23 cellular contexts compared by ENCODE assay signal in genomic region chr6:163164175-163164900, GRCh38.
"Had no signal": no experiment of that assay in that cellular context is flagged by ENCODE, and none has a peak within 500 bp of the region (broad histone marks: within the 10 kb centered on the region; RNA-seq: fewer than 3 reads in every experiment).

No MANE protein-coding gene starts in this region.

- H3K9me3 ChIP-seq: left ventricle myocardium inferior, lower lobe of right lung, psoas muscle, right lobe of liver, spleen had no signal

- FAIRE-seq: colon, keratinocyte, urothelium cell line had no signal

- ATAC-seq: foreskin keratinocyte, left cardiac atrium, psoas muscle had no signal

- DNase-seq: foreskin keratinocyte; immature natural killer cell; left cardiac atrium; left ventricle myocardium inferior; lower lobe of right lung; mesenchymal stem cell; midbrain; naive B cell; psoas muscle; retina; right lobe of liver; spleen; stimulated activated CD4-positive, alpha-beta T cell treated with anti-CD3 and anti-CD28 coated beads, Interleukin-15, amount 100 ng/mL, for 24 hours; stimulated activated CD4-positive, alpha-beta T cell treated with anti-CD3 and anti-CD28 coated beads, Interleukin-1b, Interleukin-23, amount 100 ng/mL, for 48 hours; stimulated activated CD4-positive, alpha-beta T cell treated with anti-CD3 and anti-CD28 coated beads, Interleukin-4, amount 100 ng/mL, for 24 hours had no signal

- H3K27ac Mint-ChIP-seq: dendritic cell treated with granulocyte-macrophage colony-stimulating factor and Interleukin-4, amounts not matched to agents 40 ng/mL and 50 ng/mL, for 4 days; immature natural killer cell; naive B cell; nephron; stimulated activated memory B cell treated with anti-CD40 and anti-IgM and Interleukin-4, amounts not matched to agents 10 μg/mL and 1 μg/mL and 100 μg/mL, for 72 hours; stimulated activated naive CD8-positive, alpha-beta T cell treated with anti-CD3 and anti-CD28 coated beads, Interleukin-15, Interleukin-2, amounts not matched to agents 100 ng/mL and 50 ng/mL, for 24 hours; type B pancreatic cell had no signal

- H3K4me1 ChIP-seq: foreskin keratinocyte, left ventricle myocardium inferior, lower lobe of right lung, psoas muscle, right lobe of liver, spleen had no signal

- H3K27me3 Mint-ChIP-seq: stimulated activated naive CD8-positive, alpha-beta T cell treated with anti-CD3 and anti-CD28 coated beads, Interleukin-15, Interleukin-2, amounts not matched to agents 100 ng/mL and 50 ng/mL, for 24 hours; type B pancreatic cell had no signal

- H3K36me3 ChIP-seq: left ventricle myocardium inferior, lower lobe of right lung, right lobe of liver, spleen had no signal

- H3K36me3 Mint-ChIP-seq: immature natural killer cell; naive B cell; stimulated activated memory B cell treated with anti-CD40 and anti-IgM and Interleukin-4, amounts not matched to agents 10 μg/mL and 1 μg/mL and 100 μg/mL, for 72 hours; type B pancreatic cell had no signal

- H3K9me3 Mint-ChIP-seq: dendritic cell treated with granulocyte-macrophage colony-stimulating factor and Interleukin-4, amounts not matched to agents 40 ng/mL and 50 ng/mL, for 4 days; immature natural killer cell; stimulated activated memory B cell treated with anti-CD40 and anti-IgM and Interleukin-4, amounts not matched to agents 10 μg/mL and 1 μg/mL and 100 μg/mL, for 72 hours; stimulated activated naive CD8-positive, alpha-beta T cell treated with anti-CD3 and anti-CD28 coated beads, Interleukin-15, Interleukin-2, amounts not matched to agents 100 ng/mL and 50 ng/mL, for 24 hours; type B pancreatic cell had no signal

- H3K4me1 Mint-ChIP-seq: immature natural killer cell; naive B cell; nephron; stimulated activated memory B cell treated with anti-CD40 and anti-IgM and Interleukin-4, amounts not matched to agents 10 μg/mL and 1 μg/mL and 100 μg/mL, for 72 hours had no signal

- H3K27me3 ChIP-seq: foreskin keratinocyte, right lobe of liver, spleen had no signal

- H3K27ac ChIP-seq: foreskin keratinocyte, left ventricle myocardium inferior, lower lobe of right lung, psoas muscle, right lobe of liver, spleen had no signal

- H3K4me3 ChIP-seq: left ventricle myocardium inferior, lower lobe of right lung, psoas muscle, right lobe of liver, spleen had no signal

- H3K4me3 Mint-ChIP-seq: dendritic cell treated with granulocyte-macrophage colony-stimulating factor and Interleukin-4, amounts not matched to agents 40 ng/mL and 50 ng/mL, for 4 days; immature natural killer cell; nephron; stimulated activated memory B cell treated with anti-CD40 and anti-IgM and Interleukin-4, amounts not matched to agents 10 μg/mL and 1 μg/mL and 100 μg/mL, for 72 hours; stimulated activated naive CD8-positive, alpha-beta T cell treated with anti-CD3 and anti-CD28 coated beads, Interleukin-15, Interleukin-2, amounts not matched to agents 100 ng/mL and 50 ng/mL, for 24 hours; type B pancreatic cell had no signal
